8 cellular contexts compared by ENCODE assay signal in genomic region chr12:11553871-11554533, GRCh38.
DNase-seq lines count a peak whose midpoint lies in the region; TF ChIP-seq lines count a peak whose summit lies in the region.

No MANE protein-coding gene starts in this region.

- no peak overlapping the region for H3K4me3 ChIP-seq in HFF-Myc (replicated peaks; ENCODE audit: low read depth, low read length)
- H3K4me3 ChIP-seq in cardiac fibroblast (replicated peaks in 1 of 2; ENCODE audit: low read depth in 2 of 2, low read length in 2 of 2), result no peak overlapping the region

- DNase-seq in activated T-cell treated with anti-CD3 and anti-CD28 coated beads for 4 hours (peak; percentile 35), HFF-Myc (ENCODE audit: extremely low read depth, low read depth) (peak; percentile 24), NCI-H1694 (lab: John Stamatoyannopoulos, UW) (peak; percentile 85), SW480 (ENCODE audit: low spot score) (peak; percentile 84), cardiac fibroblast (ENCODE audit: low read depth in 2 of 2) (peak; percentile 73), kidney glomerular epithelial cell (lab: John Stamatoyannopoulos, UW) (peak; percentile 61)
- no peak for DNase-seq in activated T-cell treated with anti-CD3 and anti-CD28 coated beads, Interleukin-2, amount 50 U/mL, for 1 hour
- peak in 5 of 6 experiments; percentile 11 to 62 (median 35) for DNase-seq in stimulated activated naive CD4-positive, alpha-beta T cell (lab: John Stamatoyannopoulos, UW)

- peak; percentile 60 for TF ChIP-seq CTCF in HFF-Myc (IDR thresholded peaks at IDR 0.05; ENCODE audit: low read depth, low read length, missing control alignments)
- TF ChIP-seq CTCF in cardiac fibroblast (IDR thresholded peaks at IDR 0.05; ENCODE audit: low read depth, low read length), result peak; percentile 71
